ENCODE assay signal across 14 cellular contexts in the genomic region with DNA sequence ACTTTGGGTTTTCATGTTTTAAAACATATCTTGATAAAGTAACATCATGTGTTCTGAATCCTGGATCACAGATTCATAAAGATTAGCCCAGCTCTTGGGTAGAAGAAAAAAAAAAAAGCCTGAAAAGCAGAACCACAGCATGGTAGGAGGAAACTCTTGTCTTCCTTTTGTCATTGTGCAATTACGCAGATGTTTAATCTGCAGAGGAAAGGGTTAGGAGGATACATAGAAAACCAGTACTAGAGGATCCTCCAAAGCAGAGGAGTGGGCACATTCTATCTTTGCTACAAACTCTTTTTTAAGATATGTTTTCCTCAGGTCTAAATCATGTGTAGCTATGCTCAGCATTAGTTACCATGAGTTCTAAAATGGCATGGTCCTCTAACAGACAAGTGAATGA.
"Had no signal": no experiment of that assay in that cellular context is flagged by ENCODE, and none has a peak within 500 bp of the region (broad histone marks: within the 10 kb centered on the region; RNA-seq: fewer than 3 reads in every experiment).

No MANE protein-coding gene starts in this region.

- H3K27ac ChIP-seq: hepatocyte, spleen had no signal

- H3K4me1 Mint-ChIP-seq: stimulated activated naive B cell treated with anti-CD40 and anti-IgM and Interleukin-4, amounts not matched to agents 10 μg/mL and 1 μg/mL and 100 μg/mL, for 72 hours had no signal

- DNase-seq: activated CD4-positive, alpha-beta memory T cell treated with anti-CD3 and anti-CD28 coated beads for 36 hours; activated CD4-positive, alpha-beta T cell treated with anti-CD3 and anti-CD28 coated beads for 4 hours; activated T-cell treated with anti-CD3 and anti-CD28 coated beads for 4 hours; left colon; retina; spleen; stimulated activated CD4-positive, alpha-beta T cell treated with anti-CD3 and anti-CD28 coated beads, Interleukin-4, amount 100 ng/mL, for 4 hours; stimulated activated naive B cell treated with anti-CD40 and anti-IgM and Interleukin-4, amounts not matched to agents 10 μg/mL and 1 μg/mL and 100 μg/mL, for 72 hours; T-helper 1 cell; T-helper 9 cell had no signal

- H3K27me3 ChIP-seq: hepatocyte, spleen had no signal

- ATAC-seq: left colon; stimulated activated naive B cell treated with anti-CD40 and anti-IgM and Interleukin-4, amounts not matched to agents 10 μg/mL and 1 μg/mL and 100 μg/mL, for 72 hours had no signal

- H3K4me3 Mint-ChIP-seq: activated CD4-positive, alpha-beta memory T cell treated with anti-CD3 and anti-CD28 coated beads for 36 hours; activated naive CD8-positive, alpha-beta T cell; activated T-helper 1 cell treated with anti-CD3 and anti-CD28 coated beads, Interleukin-12 subunit alpha, Interleukin-12 subunit beta, Interleukin-2, Interleukin-4 antibody, amounts not matched to agents 30 ng/mL and 10 ng/mL and 1 ng/mL, durations not matched to agents 14 hours and 24 hours and 36 hours; stimulated activated naive B cell treated with anti-CD40 and anti-IgM and Interleukin-4, amounts not matched to agents 10 μg/mL and 1 μg/mL and 100 μg/mL, for 72 hours had no signal

- H3K4me2 ChIP-seq: hepatocyte had no signal

- H3K27me3 Mint-ChIP-seq: activated CD4-positive, alpha-beta memory T cell treated with anti-CD3 and anti-CD28 coated beads for 36 hours; activated naive CD8-positive, alpha-beta T cell; stimulated activated naive B cell treated with anti-CD40 and anti-IgM and Interleukin-4, amounts not matched to agents 10 μg/mL and 1 μg/mL and 100 μg/mL, for 72 hours had no signal

- H2AFZ ChIP-seq: hepatocyte had no signal

- H3K4me3 ChIP-seq: hepatocyte, lung, spleen had no signal

- H3K27ac Mint-ChIP-seq: activated CD4-positive, alpha-beta memory T cell treated with anti-CD3 and anti-CD28 coated beads for 36 hours; activated naive CD8-positive, alpha-beta T cell; activated T-helper 1 cell treated with anti-CD3 and anti-CD28 coated beads, Interleukin-12 subunit alpha, Interleukin-12 subunit beta, Interleukin-2, Interleukin-4 antibody, amounts not matched to agents 30 ng/mL and 10 ng/mL and 1 ng/mL, durations not matched to agents 14 hours and 24 hours and 36 hours; stimulated activated naive B cell treated with anti-CD40 and anti-IgM and Interleukin-4, amounts not matched to agents 10 μg/mL and 1 μg/mL and 100 μg/mL, for 72 hours had no signal

- H3K4me1 ChIP-seq: spleen had no signal

- H3K79me2 ChIP-seq: hepatocyte had no signal
